ENCODE assay signal across 1 cellular context in the genomic region with DNA sequence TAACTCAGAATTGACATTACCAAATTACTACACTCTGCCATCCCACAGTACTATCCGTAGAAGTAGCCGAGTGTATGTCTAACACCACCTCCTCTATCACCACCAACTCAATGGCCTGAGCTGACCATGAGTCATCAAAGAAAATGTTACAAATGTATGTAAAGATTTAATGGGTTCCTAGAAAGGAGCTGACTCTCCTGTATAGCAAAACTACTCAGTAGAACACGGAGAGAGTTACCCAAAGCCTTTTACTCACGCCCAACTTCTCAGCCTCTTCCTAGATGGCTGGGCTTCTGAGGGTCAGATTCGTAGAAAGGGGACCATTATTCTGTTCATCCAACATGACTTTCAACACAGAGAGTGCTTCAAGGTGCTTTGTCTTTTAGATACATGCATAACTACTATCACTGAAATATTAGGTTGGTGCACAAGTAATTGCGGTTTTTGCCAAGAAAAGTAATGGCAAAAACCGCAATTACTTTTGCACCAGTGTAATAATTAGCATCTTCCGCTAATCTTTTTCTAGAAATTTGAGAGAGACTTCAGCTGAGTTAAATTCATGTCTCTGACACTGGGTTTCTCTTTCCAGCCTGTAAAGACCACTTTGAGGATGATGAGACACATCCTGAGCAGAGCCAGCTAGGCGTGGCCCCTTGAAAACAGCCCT.
TF ChIP-seq lines count a peak whose summit lies in the region.

No MANE protein-coding gene starts in this region.

TF ChIP-seq in IMR-90, 13 proteins besides CTCF, POLR2A, EP300 and RAD21 (continued from another document):
- TF ChIP-seq FOS (IDR thresholded peaks at IDR 0.05; ENCODE audit: low read depth, low read length) (no peak), BHLHE40 (IDR thresholded peaks at IDR 0.05; ENCODE audit: low read depth, low read length) (no peak), USF2 (IDR thresholded peaks at IDR 0.05; ENCODE audit: low read depth, low read length) (no peak), CEBPB (IDR thresholded peaks at IDR 0.05; ENCODE audit: low read depth, low read length) (no peak), CHD1 (IDR thresholded peaks at IDR 0.05; ENCODE audit: low read depth, low read length) (no peak), NFE2L2 (IDR thresholded peaks at IDR 0.05; ENCODE audit: low read depth, low read length) (no peak), RCOR1 (IDR thresholded peaks at IDR 0.05; ENCODE audit: insufficient replicate concordance, low read length) (no peak), SMC3 (IDR thresholded peaks at IDR 0.05; ENCODE audit: low read depth, low read length) (no peak)
- TF ChIP-seq, protein P1, sequence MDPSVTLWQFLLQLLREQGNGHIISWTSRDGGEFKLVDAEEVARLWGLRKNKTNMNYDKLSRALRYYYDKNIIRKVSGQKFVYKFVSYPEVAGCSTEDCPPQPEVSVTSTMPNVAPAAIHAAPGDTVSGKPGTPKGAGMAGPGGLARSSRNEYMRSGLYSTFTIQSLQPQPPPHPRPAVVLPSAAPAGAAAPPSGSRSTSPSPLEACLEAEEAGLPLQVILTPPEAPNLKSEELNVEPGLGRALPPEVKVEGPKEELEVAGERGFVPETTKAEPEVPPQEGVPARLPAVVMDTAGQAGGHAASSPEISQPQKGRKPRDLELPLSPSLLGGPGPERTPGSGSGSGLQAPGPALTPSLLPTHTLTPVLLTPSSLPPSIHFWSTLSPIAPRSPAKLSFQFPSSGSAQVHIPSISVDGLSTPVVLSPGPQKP (IDR thresholded peaks at IDR 0.05; ENCODE audit: borderline replicate concordance, low read depth, low read length), result no peak
